ENCODE assay signal across 17 cellular contexts in genomic region chr10:34609287-34609940, GRCh38.
DNase-seq lines count a peak whose midpoint lies in the region; ATAC-seq and TF ChIP-seq lines count a peak whose summit lies in the region.
"Had no signal": no experiment of that assay in that cellular context is flagged by ENCODE, and none has a peak within 500 bp of the region (broad histone marks: within the 10 kb centered on the region; RNA-seq: fewer than 3 reads in every experiment).

No MANE protein-coding gene starts in this region.

- H3K4me1 Mint-ChIP-seq in endodermal cell, result no peaks in the 10 kb centered on the region

- no peak overlapping the region for H3K4me3 Mint-ChIP-seq in endodermal cell

- peak; percentile 41 for ATAC-seq in HG02798 (IDR thresholded peaks at IDR 0.05; ENCODE audit: poor library complexity, unreplicated experiment)
- no peak for ATAC-seq in GM19328 (IDR thresholded peaks at IDR 0.05; ENCODE audit: unreplicated experiment)
- ATAC-seq in Right ventricle myocardium inferior, result no peak

- TF ChIP-seq EP300 in stomach (IDR thresholded peaks at IDR 0.05), result no peak

- H3K36me3 ChIP-seq in GM06990 (ENCODE audit: control insufficient read depth, insufficient read depth, low read length), result no peaks in the 10 kb centered on the region
- H3K36me3 ChIP-seq in endodermal cell (ENCODE audit: control insufficient read depth, insufficient read depth, low read length), result no peaks in the 10 kb centered on the region
- no peaks in the 10 kb centered on the region for H3K36me3 ChIP-seq in stomach

- H3K9me3 ChIP-seq in endodermal cell (ENCODE audit: control insufficient read depth, low read length) (no peaks in the 10 kb centered on the region), stomach (no peaks in the 10 kb centered on the region)
- H3K9me3 ChIP-seq: SK-N-SH had no signal

- H3K27ac Mint-ChIP-seq in endodermal cell, result peak overlapping the region; percentile 29

- H3K4me1 ChIP-seq in endodermal cell (ENCODE audit: control insufficient read depth, insufficient read depth, low read length), result no peaks in the 10 kb centered on the region
- H3K4me1 ChIP-seq in stomach, result peaks cover 0 to 11% (median 2%) of the 10 kb centered on the region in 4 donors

- no peak overlapping the region for H3K27ac ChIP-seq in endodermal cell (ENCODE audit: low read depth, low read length)
- no peak overlapping the region for H3K27ac ChIP-seq in stomach
- H3K27ac ChIP-seq: C4-2B had no signal

- 96 to 99% methylated on average over 9 of the region's 9 CpGs for WGBS in endodermal cell (ENCODE audit: insufficient coverage in 1 of 2, insufficient read length in 1 of 2), 2 experiments
- 82 to 89% (median 83%) methylated on average over 9 of the region's 9 CpGs for WGBS in stomach, 5 donors

- H3K27me3 Mint-ChIP-seq in endodermal cell (ENCODE audit: insufficient read depth), result no peaks in the 10 kb centered on the region

- H3K4me3 ChIP-seq in GM06990 (replicated peaks; ENCODE audit: low read depth, low read length) (no peak overlapping the region), NB4 (ENCODE audit: low read depth, low read length) (no peak overlapping the region), endodermal cell (ENCODE audit: low read length) (no peak overlapping the region), stomach (no peak overlapping the region)

- no peaks in the 10 kb centered on the region for H3K9me3 Mint-ChIP-seq in endodermal cell

- intact Hi-C loops in stomach (cut with DNase I; ENCODE audit: low total_unique reads), result no loop called here
- intact Hi-C loops in Right ventricle myocardium inferior (cut with DNase I), result no loop called here

- DNase-seq in GM06990 (ENCODE audit: extremely low read depth, insufficient read length) (peak; percentile 50), NB4 (ENCODE audit: low read depth) (peak; percentile 21), endodermal cell (no peak), stomach (no peak), Right ventricle myocardium inferior (ENCODE audit: missing footprints) (no peak), SIG-M5 treated with dmso at 0.1 percent for 504 hours (lab: John Stamatoyannopoulos, UW; ENCODE audit: unreplicated experiment) (no peak)
- DNase-seq: GOT3, NCI-H1048, NCI-H1436 treated with DMSO at 0.1 percent for 48 hours, NCI-H2029 treated with DMSO at 0.1 percent for 48 hours, NCI-H510A treated with DMSO at 0.1 percent for 48 hours, NCI-H82, Right ventricle myocardium superior, SK-N-SH had no signal

- TF ChIP-seq POLR2A in NB4 (IDR thresholded peaks at IDR 0.05; ENCODE audit: extremely low read depth, insufficient read length) (no peak), stomach (IDR thresholded peaks at IDR 0.05) (no peak)

- no peak overlapping the region for H3K9ac ChIP-seq in endodermal cell (ENCODE audit: extremely low read depth, low read length, poor library complexity, severe bottlenecking)
- H3K9ac ChIP-seq: SK-N-SH had no signal

- H3K27me3 ChIP-seq in GM06990 (replicated peaks; ENCODE audit: control insufficient read depth, insufficient read depth, low read length) (no peaks in the 10 kb centered on the region), endodermal cell (ENCODE audit: control insufficient read depth, insufficient read depth, low read length, poor library complexity, severe bottlenecking) (no peaks in the 10 kb centered on the region), stomach (no peaks in the 10 kb centered on the region)

- no peak for TF ChIP-seq CTCF in GM06990 (IDR thresholded peaks at IDR 0.05; ENCODE audit: insufficient read depth, low read length, poor library complexity, severe bottlenecking)
- TF ChIP-seq CTCF in NB4 (IDR thresholded peaks at IDR 0.05; ENCODE audit: low read depth, low read length), result no peak
- no peak for TF ChIP-seq CTCF in endodermal cell (conservative IDR thresholded peaks at IDR 0.05)
- no peak for TF ChIP-seq CTCF in stomach (IDR thresholded peaks at IDR 0.05)

- no peaks in the 10 kb centered on the region for H3K36me3 Mint-ChIP-seq in endodermal cell (ENCODE audit: low read depth)

Comparison
In these comparisons a context has a peak if more than half of its experiments do, and no peak if none do; other contexts are left out.
1. DNase-seq: peak in GM06990 (single experiment) and NB4 (single experiment); none in endodermal cell (single experiment), stomach (single experiment), Right ventricle myocardium inferior (single experiment) and SIG-M5 treated with dmso at 0.1 percent for 504 hours (single experiment).